Comparison of ENCODE assay signal across 8 cellular contexts in genomic region chr20:59042151-59042795, GRCh38. TPM values are rescaled to one million over a fixed set of nuclear protein-coding genes. Genes with fewer than 3 reads are reported as not detected.
DNase-seq lines count a peak whose midpoint lies in the region; ATAC-seq, FAIRE-seq and TF ChIP-seq lines count a peak whose summit lies in the region.

PRELID3B (minus strand) TSS chr20:59042786; CDS start chr20:59042730, 56 bp downstream.

- DNase-seq in AG04449 (ENCODE audit: low read depth, low spot score) (no peak), GM12892 (ENCODE audit: insufficient read length) (no peak), OCI-LY7 (ENCODE audit: low spot score) (peak; percentile 32), left colon (peak; percentile 44 to 65), DMS153 treated with DMSO at 0.1 percent for 48 hours (lab: John Stamatoyannopoulos, UW; ENCODE audit: unreplicated experiment) (no peak)
- DNase-seq in central memory CD8-positive, alpha-beta T cell (ENCODE audit: low spot score in 2 of 2), result peak; percentile 10 to 25

- no peak for FAIRE-seq in GM12892 (lab: Jason Lieb, UNC)

- H3K4me1 ChIP-seq in OCI-LY7 (ENCODE audit: insufficient read depth, low read length, poor library complexity, severe bottlenecking), result peaks cover 58% of the 10 kb centered on the region
- peaks cover 0 to 34% (median 31%) of the 10 kb centered on the region in 5 donors for H3K4me1 ChIP-seq in subcutaneous abdominal adipose tissue (ENCODE audit: control insufficient read depth in 5 of 5, insufficient read depth in 5 of 5, low read length in 5 of 5)

- peaks cover 41% of the 10 kb centered on the region for H3K4me1 Mint-ChIP-seq in central memory CD8-positive, alpha-beta T cell

- H4K20me1 ChIP-seq in OCI-LY7 (ENCODE audit: insufficient read depth, low read length), result peaks cover 31% of the 10 kb centered on the region; the same call in 1 of the 2 replicates

- H3K9ac ChIP-seq in subcutaneous abdominal adipose tissue (ENCODE audit: low read length in 5 of 5), result peak within 1 kb of the TSS; percentile 44 to 88 (median 79)

- peaks cover 32% of the 10 kb centered on the region for H3K36me3 Mint-ChIP-seq in central memory CD8-positive, alpha-beta T cell (ENCODE audit: insufficient read depth)

- TF ChIP-seq CTCF in AG04449 (IDR thresholded peaks at IDR 0.05; ENCODE audit: insufficient read depth, low read length, missing control alignments), result no peak
- no peak for TF ChIP-seq CTCF in OCI-LY7 (conservative IDR thresholded peaks at IDR 0.05; ENCODE audit: low read length)

- H3K9me2 ChIP-seq in OCI-LY7 (ENCODE audit: insufficient read depth, low read length), result no peaks in the 10 kb centered on the region

- H3K36me3 ChIP-seq in OCI-LY7 (ENCODE audit: insufficient read depth, low read length) (peaks cover 40% of the 10 kb centered on the region), subcutaneous abdominal adipose tissue (ENCODE audit: control insufficient read depth in 5 of 5, insufficient read depth in 5 of 5, low read length in 5 of 5) (peaks cover 8 to 17% (median 8%) of the 10 kb centered on the region in 5 donors)

- H3K9me3 ChIP-seq in OCI-LY7 (ENCODE audit: low read length) (no peaks in the 10 kb centered on the region), subcutaneous abdominal adipose tissue (ENCODE audit: control insufficient read depth in 5 of 5, low read length in 5 of 5) (no peaks in the 10 kb centered on the region)

- peaks cover 53% of the 10 kb centered on the region for H3K79me2 ChIP-seq in OCI-LY7 (ENCODE audit: insufficient read depth, low read depth, low read length)

- no peaks in the 10 kb centered on the region for H3K9me3 Mint-ChIP-seq in central memory CD8-positive, alpha-beta T cell

- no peaks in the 10 kb centered on the region for H3K27me3 Mint-ChIP-seq in central memory CD8-positive, alpha-beta T cell

- peak within 1 kb of the TSS; percentile 76 for H3K4me3 Mint-ChIP-seq in central memory CD8-positive, alpha-beta T cell

- intact Hi-C loops in OCI-LY7 (cut with micrococcal nuclease; ENCODE audit: unreplicated experiment), result loop anchor here (2.0 to 10.0 kb wide), 5 partner anchors 37 to 387 kb away; partner anchors contain the start of genes NELFCD and STX16
- intact Hi-C loops in left colon (cut with DNase I, micrococcal nuclease), result no loop called here

- peak; percentile 64; the same call in 1 of the 2 replicates for TF ChIP-seq POLR2A in GM12892 (IDR thresholded peaks at IDR 0.05; ENCODE audit: low read depth, low read length)

- H2AFZ ChIP-seq in OCI-LY7 (ENCODE audit: low read length), result peak within 1 kb of the TSS; percentile 89

- H3K27ac ChIP-seq in OCI-LY7 (ENCODE audit: low read depth, low read length, poor library complexity, severe bottlenecking), result peak within 1 kb of the TSS; percentile 77
- H3K27ac ChIP-seq in subcutaneous abdominal adipose tissue (ENCODE audit: low read depth, low read length), result peak within 1 kb of the TSS; percentile 85

- peak within 1 kb of the TSS; percentile 90 for H3K27ac Mint-ChIP-seq in central memory CD8-positive, alpha-beta T cell (ENCODE audit: low read depth)

- ATAC-seq in HG02798 (IDR thresholded peaks at IDR 0.05; ENCODE audit: poor library complexity, unreplicated experiment), result peak; percentile 33
- peak; percentile 10 for ATAC-seq in central memory CD8-positive, alpha-beta T cell (replicated peaks; ENCODE audit: extremely low read depth, poor library complexity, severe bottlenecking)
- ATAC-seq in left colon, result peak; percentile 59

- CTCF ChIA-PET in AG04449 (lab: Yijun Ruan, JAX), result interaction anchor here (0.8 to 2.7 kb wide), 6 partner anchors 8 to 454 kb away, joined by 3 to 11 read pairs (median 4); no protein-coding TSS in a partner anchor
- CTCF ChIA-PET in OCI-LY7 (lab: Charles Lee; ENCODE audit: unreplicated experiment), result no interaction called here

- no TSS peak for BruUV-seq in OCI-LY7 (replicated peaks; lab: Mats Ljungman, UMichigan)

- peak within 1 kb of the TSS; percentile 81 for H3K4me3 ChIP-seq in AG04449 (ENCODE audit: low read depth, low read length)
- H3K4me3 ChIP-seq in OCI-LY7 (ENCODE audit: low read depth, low read length, poor library complexity, severe bottlenecking), result peak within 1 kb of the TSS; percentile 86
- H3K4me3 ChIP-seq in subcutaneous abdominal adipose tissue (ENCODE audit: low read depth in 1 of 5, low read length in 5 of 5), result peak within 1 kb of the TSS; percentile 78 to 88 (median 79)

- peak within 1 kb of the TSS; percentile 98 for H3K4me2 ChIP-seq in OCI-LY7 (ENCODE audit: low read length)

- no peaks in the 10 kb centered on the region for H3K27me3 ChIP-seq in subcutaneous abdominal adipose tissue (ENCODE audit: control insufficient read depth in 5 of 5, insufficient read depth in 4 of 5, low read length in 5 of 5)

- POLR2A ChIA-PET in AG04449 (lab: Yijun Ruan, JAX) (interaction anchor here (1.5 kb wide), 1 partner anchor 10 kb away, joined by 7 read pairs; the partner anchor contains the start of gene ATP5F1E), OCI-LY7 (lab: Charles Lee) (interaction anchor here (0.6 to 4.1 kb wide), 5 partner anchors 9 to 61 kb away, joined by 3 to 32 read pairs (median 6); partner anchors contain the start of gene ATP5F1E)

RNA-seq across cellular contexts. Expression of gene PRELID3B, which starts in this region (rescaled TPM):
- 83.4 TPM for polyA plus RNA-seq in GM12892 (2012; ENCODE audit: missing spikeins)
- 77.2 and 99.4 TPM in 2 replicates for total RNA-seq in OCI-LY7 (2014; rRNA removed; shearing (Covaris generic))
- total RNA-seq in OCI-LY7 (2022) (119 and 122 TPM in 2 replicates), left colon (100 to 1,000 TPM; 125 to 137 TPM)

Comparison
In these comparisons a context has a peak if more than half of its experiments do, and no peak if none do; other contexts are left out.
1. DNase-seq: peak in OCI-LY7 (single experiment), central memory CD8-positive, alpha-beta T cell (2 of 2) and left colon (2 of 2); none in AG04449 (single experiment), GM12892 (single experiment) and DMS153 treated with DMSO at 0.1 percent for 48 hours (single experiment).
2. Peak in every context shown above with its lines, with median percentiles within 50 percentile points of each other: H3K4me3 ChIP-seq and ATAC-seq.